In genomic region chr12:48197549-48197966, GRCh38 we compare ENCODE assay signal across 8 cellular contexts. TPM values are rescaled to one million over a fixed set of nuclear protein-coding genes. Genes with fewer than 3 reads are reported as not detected.
DNase-seq lines count a peak whose midpoint lies in the region; TF ChIP-seq lines count a peak whose summit lies in the region.

No MANE protein-coding gene starts in this region.

- no peak for DNase-seq in GM06990 (ENCODE audit: extremely low read depth, insufficient read length)
- DNase-seq in H7, result no peak
- peak; percentile 25 for DNase-seq in NCI-H1417 treated with DMSO at 0.1 percent for 48 hours (lab: John Stamatoyannopoulos, UW)
- DNase-seq in adrenal gland, result peak in 5 of 7 donors; percentile 38 to 68 (median 52)
- peak; percentile 29 for DNase-seq in hepatic stellate cell (ENCODE audit: low spot score)
- DNase-seq in sigmoid colon, result no peak
- no peak for DNase-seq in globus pallidus (ENCODE audit: low spot score)
- no peak for DNase-seq in NCI-H1436 (lab: John Stamatoyannopoulos, UW)

- peaks cover 29 to 53% of the 10 kb centered on the region in 2 donors for H3K4me1 ChIP-seq in adrenal gland (replicated peaks in 1 of 2)
- H3K4me1 ChIP-seq in sigmoid colon, result peaks cover 0 to 31% (median 28%) of the 10 kb centered on the region in 4 donors

- H3K27ac ChIP-seq in adrenal gland (peak overlapping the region; percentile 99 to 100 (median 99)), sigmoid colon (peak overlapping the region; percentile 89 to 98 (median 94))

- WGBS in adrenal gland, 4 donors, result 1 to 5% (median 1%) methylated on average over 10 of the region's 10 CpGs
- 1 to 2% methylated on average over 10 of the region's 10 CpGs for WGBS in sigmoid colon, 2 donors

- TF ChIP-seq EP300 in sigmoid colon (IDR thresholded peaks at IDR 0.05), result no peak

- H3K27me3 ChIP-seq in GM06990 (replicated peaks; ENCODE audit: control insufficient read depth, insufficient read depth, low read length) (no peaks in the 10 kb centered on the region), H7 (ENCODE audit: control insufficient read depth, insufficient read depth, low read length) (peaks cover 25% of the 10 kb centered on the region), adrenal gland (no peaks in the 10 kb centered on the region), sigmoid colon (no peaks in the 10 kb centered on the region)

- no peak for TF ChIP-seq POLR2A in adrenal gland (IDR thresholded peaks at IDR 0.05)
- TF ChIP-seq POLR2A in sigmoid colon (IDR thresholded peaks at IDR 0.05), result no peak

- no peaks in the 10 kb centered on the region for H3K9me3 ChIP-seq in adrenal gland (replicated peaks in 1 of 3)
- H3K9me3 ChIP-seq in sigmoid colon, result no peaks in the 10 kb centered on the region

- H3K36me3 ChIP-seq in GM06990 (ENCODE audit: control insufficient read depth, insufficient read depth, low read length) (peaks cover 1% of the 10 kb centered on the region; the same call in 1 of the 2 replicates), H7 (replicated peaks; ENCODE audit: control insufficient read depth, insufficient read depth, low read length) (no peaks in the 10 kb centered on the region), adrenal gland (replicated peaks in 1 of 2) (no peaks in the 10 kb centered on the region), sigmoid colon (no peaks in the 10 kb centered on the region)

- intact Hi-C loops in adrenal gland (cut with DNase I) (loop anchor here in 1 of 2 donors (5.0 kb wide), 1 partner anchor 155 kb away; the partner anchor contains the start of gene ZNF641), sigmoid colon (cut with DNase I) (loop anchor here (5.0 kb wide), 2 partner anchors 40 to 155 kb away; partner anchors contain the start of genes ASB8 and ZNF641)

- TF ChIP-seq CTCF in GM06990 (IDR thresholded peaks at IDR 0.05; ENCODE audit: insufficient read depth, low read length, poor library complexity, severe bottlenecking) (peak; percentile 62), adrenal gland (IDR thresholded peaks at IDR 0.05) (peak; percentile 33 to 72 (median 56)), sigmoid colon (IDR thresholded peaks at IDR 0.05) (peak; percentile 28 to 61 (median 48))

- peak overlapping the region; percentile 94 for H3K4me3 ChIP-seq in GM06990 (replicated peaks; ENCODE audit: low read depth, low read length)
- peak overlapping the region; percentile 51 for H3K4me3 ChIP-seq in H7 (ENCODE audit: insufficient read depth, low read depth, low read length)
- H3K4me3 ChIP-seq in adrenal gland, result peak overlapping the region in 2 of 4 donors; percentile 43 to 75
- peak overlapping the region; percentile 51 to 75 (median 62) for H3K4me3 ChIP-seq in sigmoid colon

RNA-seq across cellular contexts. Expression of gene OR10AD1, which starts 5.5 kb away (rescaled TPM):
- total RNA-seq in H7 (2014; rRNA removed; shearing (Covaris generic)), result not detected in 2 replicates
- total RNA-seq in adrenal gland (not detected), sigmoid colon (not detected)
- polyA plus RNA-seq in adrenal gland (under 1 TPM in 1 of 3 donors, not detected in 2; 0.16 TPM), sigmoid colon (not detected)

RNA-seq across cellular contexts. Expression of gene CCDC184, which starts 14.1 kb away (rescaled TPM):
- 0.07 and 0.17 TPM in 2 replicates for total RNA-seq in H7 (2014; rRNA removed; shearing (Covaris generic))
- total RNA-seq in adrenal gland, result 10 to 100 TPM in 2 of 8 donors, 1 to 10 TPM in 6; 2.3 to 12.8 (median 8.5) TPM
- 1 to 10 TPM; 3.6 to 6.2 (median 5.7) TPM for polyA plus RNA-seq in adrenal gland
- total RNA-seq in sigmoid colon, result 1 to 10 TPM; 1.7 to 3.3 (median 2.1) TPM
- polyA plus RNA-seq in sigmoid colon, result under 1 TPM in 2 of 3 donors, not detected in 1; 0.60 to 0.96 TPM

RNA-seq across cellular contexts. Expression of gene ASB8, which starts 40.2 kb away (rescaled TPM):
- 7.5 and 8.5 TPM in 2 replicates for total RNA-seq in H7 (2014; rRNA removed; shearing (Covaris generic))
- 10 to 100 TPM; 29.5 to 69.8 (median 49.5) TPM for total RNA-seq in adrenal gland
- polyA plus RNA-seq in adrenal gland, result 10 to 100 TPM; 13.9 to 68.8 (median 15.5) TPM
- total RNA-seq in sigmoid colon, result 10 to 100 TPM; 35.6 to 64.3 (median 38.5) TPM
- polyA plus RNA-seq in sigmoid colon, result 10 to 100 TPM; 20.6 to 27.0 (median 25.8) TPM

Comparison
In these comparisons a context has a peak if more than half of its experiments do, and no peak if none do; other contexts are left out.
1. DNase-seq: peak in NCI-H1417 treated with DMSO at 0.1 percent for 48 hours (single experiment), adrenal gland (5 of 7) and hepatic stellate cell (single experiment); none in GM06990 (single experiment), H7 (single experiment), sigmoid colon (single experiment), globus pallidus (single experiment) and NCI-H1436 (single experiment).
2. Peak in every context shown above with its lines, with median percentiles within 50 percentile points of each other: CTCF ChIP-seq.